Comparison of ENCODE assay signal across 16 cellular contexts in genomic region chr11:5688482-5688881, GRCh38. TPM values are rescaled to one million over a fixed set of nuclear protein-coding genes. Genes with fewer than 3 reads are reported as not detected.
DNase-seq lines count a peak whose midpoint lies in the region; ATAC-seq and TF ChIP-seq lines count a peak whose summit lies in the region.
"Had no signal": no experiment of that assay in that cellular context is flagged by ENCODE, and none has a peak within 500 bp of the region (broad histone marks: within the 10 kb centered on the region; RNA-seq: fewer than 3 reads in every experiment).

No MANE protein-coding gene starts in this region.

- intact Hi-C loops in heart left ventricle (cut with DNase I) = loop anchor here in 4 of 10 donors (5.0 to 10.0 kb wide), 3 partner anchors 61 to 66 kb away; partner anchors contain the start of gene TRIM34 (in 3 of the 4)
- intact Hi-C loops in left cardiac atrium (cut with DNase I) = no loop called here
- intact Hi-C loops in upper lobe of right lung (cut with DNase I) = no loop called here

- H3K9me3 ChIP-seq in heart left ventricle (no peaks in the 10 kb centered on the region), muscle layer of colon (ENCODE audit: low read length) (no peaks in the 10 kb centered on the region), upper lobe of right lung (no peaks in the 10 kb centered on the region)
- H3K9me3 ChIP-seq: BE2C had no signal

- H3K36me3 ChIP-seq in heart left ventricle (peaks cover 0 to 4% (median 0%) of the 10 kb centered on the region in 9 donors), muscle layer of colon (ENCODE audit: insufficient read depth, low read length) (no peaks in the 10 kb centered on the region), upper lobe of right lung (no peaks in the 10 kb centered on the region)
- H3K36me3 ChIP-seq: BE2C had no signal

- peak overlapping the region in 10 of 12 donors; percentile 77 to 99 (median 88) for H3K27ac ChIP-seq in heart left ventricle
- H3K27ac ChIP-seq in muscle layer of colon (ENCODE audit: low read depth, low read length) = peak overlapping the region; percentile 94
- peak overlapping the region; percentile 94 for H3K27ac ChIP-seq in upper lobe of right lung

- H3K9ac ChIP-seq in muscle layer of colon (ENCODE audit: low read length) = no peak overlapping the region

- H3K4me3 Mint-ChIP-seq in activated CD8-positive, alpha-beta T cell treated with anti-CD3 and anti-CD28 coated beads, Interleukin-2, amount 10 ng/mL, durations not matched to agents 7 days and 5 days = no peak overlapping the region

- WGBS in heart left ventricle, 4 donors = 93 to 100% (median 97%) methylated on average over 1 of the region's 1 CpG

- TF ChIP-seq CTCF in heart left ventricle (IDR thresholded peaks at IDR 0.05) = no peak
- no peak for TF ChIP-seq CTCF in upper lobe of right lung (IDR thresholded peaks at IDR 0.05)

- no peak for TF ChIP-seq POLR2A in heart left ventricle (IDR thresholded peaks at IDR 0.05)

- H3K36me3 Mint-ChIP-seq in activated CD8-positive, alpha-beta T cell treated with anti-CD3 and anti-CD28 coated beads, Interleukin-2, amount 10 ng/mL, durations not matched to agents 7 days and 5 days (ENCODE audit: low read depth) = peaks cover 34% of the 10 kb centered on the region

- ATAC-seq in heart left ventricle = no peak
- ATAC-seq in left cardiac atrium = no peak
- ATAC-seq in activated CD8-positive, alpha-beta T cell treated with anti-CD3 and anti-CD28 coated beads, Interleukin-2, amount 10 ng/mL, durations not matched to agents 7 days and 5 days = no peak
- no peak for ATAC-seq in upper lobe of right lung
- no peak for ATAC-seq in HG03159 (IDR thresholded peaks at IDR 0.05; ENCODE audit: unreplicated experiment)

- H3K27ac Mint-ChIP-seq in activated CD8-positive, alpha-beta T cell treated with anti-CD3 and anti-CD28 coated beads, Interleukin-2, amount 10 ng/mL, durations not matched to agents 7 days and 5 days = peak overlapping the region; percentile 83

- H3K27me3 ChIP-seq in heart left ventricle (no peaks in the 10 kb centered on the region), muscle layer of colon (ENCODE audit: control insufficient read depth in 1 of 2, insufficient read depth in 2 of 2, low read length in 2 of 2) (no peaks in the 10 kb centered on the region), upper lobe of right lung (no peaks in the 10 kb centered on the region)
- H3K27me3 ChIP-seq: BE2C had no signal

- H3K27me3 Mint-ChIP-seq in activated CD8-positive, alpha-beta T cell treated with anti-CD3 and anti-CD28 coated beads, Interleukin-2, amount 10 ng/mL, durations not matched to agents 7 days and 5 days (ENCODE audit: low read depth) = no peaks in the 10 kb centered on the region

- no peaks in the 10 kb centered on the region for H3K9me3 Mint-ChIP-seq in activated CD8-positive, alpha-beta T cell treated with anti-CD3 and anti-CD28 coated beads, Interleukin-2, amount 10 ng/mL, durations not matched to agents 7 days and 5 days (ENCODE audit: insufficient read depth)

- H3K4me3 ChIP-seq in heart left ventricle (no peak overlapping the region), muscle layer of colon (ENCODE audit: low read depth in 1 of 2, low read length in 2 of 2) (no peak overlapping the region), upper lobe of right lung (no peak overlapping the region)

- POLR2A ChIA-PET in activated CD8-positive, alpha-beta T cell treated with anti-CD3 and anti-CD28 coated beads, Interleukin-2, amount 10 ng/mL, durations not matched to agents 7 days and 5 days (lab: Charles Lee) = interaction anchor here (0.6 kb wide), 1 partner anchor 886 kb away, joined by 3 read pairs; no protein-coding TSS in a partner anchor

- DNase-seq in heart left ventricle = no peak
- no peak for DNase-seq in left cardiac atrium
- no peak for DNase-seq in activated CD8-positive, alpha-beta T cell treated with anti-CD3 and anti-CD28 coated beads, Interleukin-2, amount 10 ng/mL, durations not matched to agents 7 days and 5 days
- no peak for DNase-seq in upper lobe of right lung
- no peak for DNase-seq in NCI-H1694 treated with DMSO at 0.1 percent for 48 hours (lab: John Stamatoyannopoulos, UW)
- no peak for DNase-seq in COLO829 (ENCODE audit: low spot score)
- DNase-seq: activated CD4-positive, alpha-beta T cell treated with anti-CD3 and anti-CD28 coated beads, Interleukin-2, amount 50 U/mL, for 1 hour; anterior cingulate cortex; BE2C; effector CD8-positive, alpha-beta T cell; GDM1; NCI-H1092; NCI-H748 treated with DMSO at 0.1 percent for 48 hours had no signal

- CTCF ChIA-PET in activated CD8-positive, alpha-beta T cell treated with anti-CD3 and anti-CD28 coated beads, Interleukin-2, amount 10 ng/mL, durations not matched to agents 7 days and 5 days (lab: Charles Lee) = interaction anchor here (0.6 to 3.0 kb wide), 3 partner anchors 64 to 123 kb away, joined by 3 to 9 read pairs (median 3); partner anchors contain the start of gene TRIM34

- H3K4me1 Mint-ChIP-seq in activated CD8-positive, alpha-beta T cell treated with anti-CD3 and anti-CD28 coated beads, Interleukin-2, amount 10 ng/mL, durations not matched to agents 7 days and 5 days (ENCODE audit: low read depth) = peaks cover 49% of the 10 kb centered on the region

- H3K4me1 ChIP-seq in heart left ventricle (peaks cover 0 to 38% (median 19%) of the 10 kb centered on the region in 12 donors), muscle layer of colon (ENCODE audit: insufficient read depth, low read length) (peaks cover 7% of the 10 kb centered on the region), upper lobe of right lung (peaks cover 15% of the 10 kb centered on the region)
- H3K4me1 ChIP-seq: BE2C had no signal

RNA-seq across cellular contexts. Expression of gene TRIM22, which starts 1.1 kb away (rescaled TPM):
- total RNA-seq in heart left ventricle = 10 to 100 TPM in 8 of 9 donors, 1 to 10 TPM in 1; 9.4 to 83.0 (median 17.0) TPM
- 1 to 10 TPM; 9.2 to 10.0 TPM for polyA plus RNA-seq in heart left ventricle
- total RNA-seq in left cardiac atrium = 10 to 100 TPM; 29.6 to 33.7 TPM
- total RNA-seq in activated CD8-positive, alpha-beta T cell treated with anti-CD3 and anti-CD28 coated beads, Interleukin-2, amount 10 ng/mL, durations not matched to agents 7 days and 5 days = 100 to 1,000 TPM; 228 to 242 TPM
- 203 TPM for total RNA-seq in upper lobe of right lung

RNA-seq across cellular contexts. Expression of gene TRIM5, which starts 3.6 kb away (rescaled TPM):
- total RNA-seq in heart left ventricle = 10 to 100 TPM in 2 of 9 donors, 1 to 10 TPM in 7; 7.5 to 15.9 (median 8.9) TPM
- polyA plus RNA-seq in heart left ventricle = 1 to 10 TPM; 4.7 to 8.2 TPM
- 10 to 100 TPM; 14.2 to 14.8 TPM for total RNA-seq in left cardiac atrium
- total RNA-seq in activated CD8-positive, alpha-beta T cell treated with anti-CD3 and anti-CD28 coated beads, Interleukin-2, amount 10 ng/mL, durations not matched to agents 7 days and 5 days = 10 to 100 TPM; 28.1 to 33.4 TPM
- total RNA-seq in upper lobe of right lung = 44.4 TPM

RNA-seq across cellular contexts. Expression of gene OR56B1, which starts 47.8 kb away (rescaled TPM):
- total RNA-seq in heart left ventricle = under 1 TPM in 1 of 9 donors, not detected in 8; 0.13 TPM
- polyA plus RNA-seq in heart left ventricle = not detected
- total RNA-seq in left cardiac atrium = not detected
- under 1 TPM; 0.16 to 0.34 TPM for total RNA-seq in activated CD8-positive, alpha-beta T cell treated with anti-CD3 and anti-CD28 coated beads, Interleukin-2, amount 10 ng/mL, durations not matched to agents 7 days and 5 days
- 0.17 TPM for total RNA-seq in upper lobe of right lung
- total RNA-seq: glomerular endothelial cell had no signal
